1 cellular context compared by ENCODE assay signal in genomic region chr11:76732643-76733042, GRCh38.
TF ChIP-seq lines count a peak whose summit lies in the region.

No MANE protein-coding gene starts in this region.

TF ChIP-seq in GM12878, 131 proteins besides CTCF, POLR2A, EP300 and RAD21 (continued from another document):
- TF ChIP-seq GATAD2B (conservative IDR thresholded peaks at IDR 0.05; ENCODE audit: low read depth): no peak
- no peak for TF ChIP-seq ATF7 (IDR thresholded peaks at IDR 0.05; ENCODE audit: low read depth)
- TF ChIP-seq SPI1 (IDR thresholded peaks at IDR 0.05; ENCODE audit: borderline replicate concordance, insufficient read depth, low read depth, low read length): peak; percentile 50; the same call in 1 of the 2 replicates
